Comparison of ENCODE assay signal across 2 cellular contexts in genomic region chr6:165760126-165760802, GRCh38.
TF ChIP-seq lines count a peak whose summit lies in the region.

No MANE protein-coding gene starts in this region.

TF ChIP-seq in liver, 16 proteins besides CTCF, POLR2A, EP300 and RAD21 (continued from another document):
- TF ChIP-seq REST (IDR thresholded peaks at IDR 0.05) (no peak), GABPA (IDR thresholded peaks at IDR 0.05 in 1 of 2, conservative IDR thresholded peaks at IDR 0.05 in 1 of 2) (no peak), ZBTB33 (IDR thresholded peaks at IDR 0.05) (no peak), NR2F2 (IDR thresholded peaks at IDR 0.05) (no peak), TAF1 (conservative IDR thresholded peaks at IDR 0.05) (no peak), YY1 (IDR thresholded peaks at IDR 0.05) (peak; percentile 42)
TF ChIP-seq in liver: peak in this region for 4.

TF ChIP-seq in HepG2, 621 proteins besides CTCF, POLR2A, EP300 and RAD21 (continued from another document):
- TF ChIP-seq ZNF142 (CRISPR knock-in tag; IDR thresholded peaks at IDR 0.05) (no peak), SMAD1 (CRISPR knock-in tag; IDR thresholded peaks at IDR 0.05; ENCODE audit: borderline replicate concordance, low read depth) (no peak), NBN (conservative IDR thresholded peaks at IDR 0.05) (no peak), THAP9 (CRISPR knock-in tag; IDR thresholded peaks at IDR 0.05; ENCODE audit: borderline replicate concordance) (no peak), DPF2 (CRISPR knock-in tag; IDR thresholded peaks at IDR 0.05; ENCODE audit: borderline replicate concordance, low read depth) (no peak), TOPORS (CRISPR knock-in tag; IDR thresholded peaks at IDR 0.05) (no peak), HIC2 (CRISPR knock-in tag; IDR thresholded peaks at IDR 0.05; ENCODE audit: low read depth) (no peak), ZNF629 (CRISPR knock-in tag; conservative IDR thresholded peaks at IDR 0.05) (no peak), TFDP1 (CRISPR knock-in tag; IDR thresholded peaks at IDR 0.05; ENCODE audit: borderline replicate concordance) (no peak), YY1 (IDR thresholded peaks at IDR 0.05; ENCODE audit: insufficient read depth, insufficient replicate concordance, low read depth, low read length) (no peak), ZNF781 (CRISPR knock-in tag; IDR thresholded peaks at IDR 0.05; ENCODE audit: borderline replicate concordance, not compliant biosample characterization) (no peak), CEBPG (CRISPR knock-in tag; IDR thresholded peaks at IDR 0.05) (no peak), RFX1 (IDR thresholded peaks at IDR 0.05) (no peak)
